ENCODE assay signal across 36 cellular contexts in genomic region chr5:162796507-162796906, GRCh38.
DNase-seq lines count a peak whose midpoint lies in the region; ATAC-seq, FAIRE-seq and TF ChIP-seq lines count a peak whose summit lies in the region.
"Had no signal": no experiment of that assay in that cellular context is flagged by ENCODE, and none has a peak within 500 bp of the region (broad histone marks: within the 10 kb centered on the region; RNA-seq: fewer than 3 reads in every experiment).

No MANE protein-coding gene starts in this region.

- H3K4me2 ChIP-seq in GM23338 (0 out of 2 replicates have a peak overlapping the region, but pooled peaks have one; percentile 8), smooth muscle cell (no peak overlapping the region)
- H3K4me2 ChIP-seq: A549; BLaER1; BLaER1 treated with 17β-estradiol and CSF1 and Interleukin-3, amounts not matched to agents 10 nM and 100 nM had no signal

- no peaks in the 10 kb centered on the region; the same call in 2 of the 3 replicates for H3K36me3 Mint-ChIP-seq in GM23338 (ENCODE audit: low read depth)
- H3K36me3 Mint-ChIP-seq: CD14-positive monocyte; CD4-positive, alpha-beta memory T cell; CD4-positive, CD25-positive, alpha-beta regulatory T cell; CD8-positive, alpha-beta memory T cell; CD8-positive, alpha-beta T cell had no signal

- H3K27ac Mint-ChIP-seq in GM23338 = peak overlapping the region; percentile 38; the same call in 1 of the 2 replicates
- H3K27ac Mint-ChIP-seq: B cell; CD14-positive monocyte; CD4-positive, alpha-beta memory T cell; CD4-positive, alpha-beta T cell; CD4-positive, CD25-positive, alpha-beta regulatory T cell; CD8-positive, alpha-beta memory T cell; CD8-positive, alpha-beta T cell had no signal

- H3K27me3 ChIP-seq in GM23338 (ENCODE audit: insufficient read depth) = no peaks in the 10 kb centered on the region
- H3K27me3 ChIP-seq in smooth muscle cell (ENCODE audit: low read depth) = no peaks in the 10 kb centered on the region
- H3K27me3 ChIP-seq: BE2C; BLaER1; BLaER1 treated with 17β-estradiol and CSF1 and Interleukin-3, amounts not matched to agents 10 nM and 100 nM had no signal

- H3F3A ChIP-seq in GM23338 (replicated peaks; ENCODE audit: low read depth) (no peaks in the 10 kb centered on the region), smooth muscle cell (ENCODE audit: low read depth) (no peaks in the 10 kb centered on the region)

- H3K27me3 Mint-ChIP-seq in GM23338 (ENCODE audit: insufficient read depth, low read depth, poor library complexity) = peaks cover 2% of the 10 kb centered on the region
- H3K27me3 Mint-ChIP-seq: B cell; CD4-positive, alpha-beta memory T cell; CD4-positive, alpha-beta T cell; CD4-positive, CD25-positive, alpha-beta regulatory T cell; CD8-positive, alpha-beta memory T cell had no signal

- peak; percentile 21 for FAIRE-seq in D721Med (lab: Jason Lieb, UNC)
- FAIRE-seq: A204.1, A549 had no signal

- no peaks in the 10 kb centered on the region for H3K79me2 ChIP-seq in GM23338 (replicated peaks; ENCODE audit: insufficient read depth)
- H3K79me2 ChIP-seq in smooth muscle cell (ENCODE audit: low read depth) = no peaks in the 10 kb centered on the region

- H3K27ac ChIP-seq in GM23338 (ENCODE audit: low read depth) = no peak overlapping the region
- H3K27ac ChIP-seq in smooth muscle cell (ENCODE audit: low read depth) = no peak overlapping the region
- H3K27ac ChIP-seq: 22Rv1; A549; BLaER1; BLaER1 treated with 17β-estradiol and CSF1 and Interleukin-3, amounts not matched to agents 10 nM and 100 nM; C4-2B had no signal

- H3K36me3 ChIP-seq in GM23338 (ENCODE audit: insufficient read depth) (no peaks in the 10 kb centered on the region), mucosa of descending colon (ENCODE audit: low read depth) (no peaks in the 10 kb centered on the region), smooth muscle cell (ENCODE audit: low read depth) (no peaks in the 10 kb centered on the region)
- H3K36me3 ChIP-seq: BE2C; BLaER1; BLaER1 treated with 17β-estradiol and CSF1 and Interleukin-3, amounts not matched to agents 10 nM and 100 nM had no signal

- H2AFZ ChIP-seq in GM23338 (peak overlapping the region; percentile 34; the same call in 1 of the 2 replicates), smooth muscle cell (ENCODE audit: low read depth) (no peak overlapping the region)

- H3K4me1 ChIP-seq in GM23338 (ENCODE audit: insufficient read depth) (peaks cover 6% of the 10 kb centered on the region), mucosa of descending colon (ENCODE audit: low read depth) (no peaks in the 10 kb centered on the region), smooth muscle cell (ENCODE audit: low read depth) (no peaks in the 10 kb centered on the region)
- H3K4me1 ChIP-seq: A549; BE2C; BLaER1; BLaER1 treated with 17β-estradiol and CSF1 and Interleukin-3, amounts not matched to agents 10 nM and 100 nM; Caco-2 had no signal

- H3K4me1 Mint-ChIP-seq in GM23338 = peaks cover 18% of the 10 kb centered on the region; the same call in 2 of the 3 replicates
- H3K4me1 Mint-ChIP-seq: B cell; CD14-positive monocyte; CD4-positive, alpha-beta memory T cell; CD8-positive, alpha-beta memory T cell had no signal

- no peak overlapping the region for H3K9ac ChIP-seq in smooth muscle cell (ENCODE audit: low read depth)
- H3K9ac ChIP-seq: BLaER1; BLaER1 treated with 17β-estradiol and CSF1 and Interleukin-3, amounts not matched to agents 10 nM and 100 nM had no signal

- ATAC-seq in GM23338 (no peak), left colon (peak; percentile 51), mucosa of descending colon (peak; percentile 54), HG03095 (IDR thresholded peaks at IDR 0.05; ENCODE audit: unreplicated experiment) (no peak), HG02588 (IDR thresholded peaks at IDR 0.05; ENCODE audit: unreplicated experiment) (no peak)
- ATAC-seq: A549; CD8-positive, alpha-beta T cell had no signal

- DNase-seq in D721Med (ENCODE audit: insufficient read length, low spot score) (no peak), GM23338 (ENCODE audit: low spot score) (no peak), left colon (no peak), mucosa of descending colon (no peak), smooth muscle cell (lab: John Stamatoyannopoulos, UW; ENCODE audit: unreplicated experiment) (no peak), NCI-H2227 treated with DMSO at 0.1 percent for 48 hours (lab: John Stamatoyannopoulos, UW) (no peak)
- DNase-seq: 8988T; ACHN; AML-193; BE2C; C1 segment of cervical spinal cord; Caco-2; Calu3; CD4-positive, alpha-beta memory T cell; CD4-positive, alpha-beta T cell; CD4-positive, CD25-positive, alpha-beta regulatory T cell; CD8-positive, alpha-beta memory T cell; CD8-positive, alpha-beta T cell; COR-L47; DMS 273 treated with DMSO at 0.1 percent for 48 hours; DMS153; DMS53; DMS79; DMS79 treated with DMSO at 0.1 percent for 48 hours; DND-41; EL had no signal

- TF ChIP-seq CTCF in D721Med (IDR thresholded peaks at IDR 0.05; ENCODE audit: insufficient read depth, missing control alignments) (no peak), GM23338 (conservative IDR thresholded peaks at IDR 0.05; ENCODE audit: low read depth in 2 of 2) (no peak), mucosa of descending colon (IDR thresholded peaks at IDR 0.05) (no peak), smooth muscle cell (IDR thresholded peaks at IDR 0.05; ENCODE audit: borderline replicate concordance, insufficient read depth, poor library complexity, severe bottlenecking) (no peak)

- H3K9me2 ChIP-seq in GM23338 (ENCODE audit: insufficient read depth) = 0 out of 2 replicates have a peak, but pooled peaks cover 3% of the 10 kb centered on the region

- peaks cover 3% of the 10 kb centered on the region; the same call in 1 of the 3 replicates for H3K9me3 Mint-ChIP-seq in GM23338

- intact Hi-C loops in left colon (cut with DNase I, micrococcal nuclease) (no loop called here), mucosa of descending colon (cut with DNase I, micrococcal nuclease) (no loop called here)

- no peak overlapping the region for H3K4me3 ChIP-seq in GM23338
- no peak overlapping the region for H3K4me3 ChIP-seq in mucosa of descending colon
- no peak overlapping the region for H3K4me3 ChIP-seq in smooth muscle cell
- H3K4me3 ChIP-seq: A549; BLaER1; BLaER1 treated with 17β-estradiol and CSF1 and Interleukin-3, amounts not matched to agents 10 nM and 100 nM had no signal

- 83% methylated on average over 3 of the region's 3 CpGs for WGBS in smooth muscle cell (ENCODE audit: low lambda C conversion rate)

- no peak overlapping the region for H3K4me3 Mint-ChIP-seq in GM23338
- H3K4me3 Mint-ChIP-seq: B cell; CD14-positive monocyte; CD4-positive, alpha-beta memory T cell; CD4-positive, alpha-beta T cell; CD4-positive, CD25-positive, alpha-beta regulatory T cell; CD8-positive, alpha-beta memory T cell; CD8-positive, alpha-beta T cell had no signal

- H3K9me3 ChIP-seq in mucosa of descending colon = no peaks in the 10 kb centered on the region
- no peaks in the 10 kb centered on the region for H3K9me3 ChIP-seq in smooth muscle cell (replicated peaks; ENCODE audit: low read depth)
- H3K9me3 ChIP-seq: A549; BE2C; BLaER1; BLaER1 treated with 17β-estradiol and CSF1 and Interleukin-3, amounts not matched to agents 10 nM and 100 nM; Caco-2 had no signal

- H4K20me1 ChIP-seq in GM23338 (replicated peaks; ENCODE audit: insufficient read depth) (no peaks in the 10 kb centered on the region), smooth muscle cell (ENCODE audit: low read depth) (no peaks in the 10 kb centered on the region)
- H4K20me1 ChIP-seq: BLaER1; BLaER1 treated with 17β-estradiol and CSF1 and Interleukin-3, amounts not matched to agents 10 nM and 100 nM had no signal

Comparison
In these comparisons a context has a peak if more than half of its experiments do, and no peak if none do; other contexts are left out.
1. ATAC-seq: peak in left colon (single experiment) and mucosa of descending colon (single experiment); none in GM23338 (single experiment), HG03095 (single experiment) and HG02588 (single experiment).